Comparison of ENCODE assay signal across 24 cellular contexts in genomic region chr7:5550385-5550784, GRCh38.
"Had no signal": no experiment of that assay in that cellular context is flagged by ENCODE, and none has a peak within 500 bp of the region (broad histone marks: within the 10 kb centered on the region; RNA-seq: fewer than 3 reads in every experiment).

No MANE protein-coding gene starts in this region.

- H3K27ac ChIP-seq: gastroesophageal sphincter, neutrophil, ovary, psoas muscle, suprapubic skin had no signal

- H3K4me3 Mint-ChIP-seq: activated CD4-positive, alpha-beta memory T cell treated with anti-CD3 and anti-CD28 coated beads, Interleukin-2, amount 10 ng/mL, durations not matched to agents 7 days and 5 days; activated naive CD4-positive, alpha-beta T cell treated with anti-CD3 and anti-CD28 coated beads, Interleukin-2, amount 10 ng/mL, durations not matched to agents 7 days and 5 days; endodermal cell; stimulated activated naive CD8-positive, alpha-beta T cell treated with anti-CD3 and anti-CD28 coated beads, Interleukin-15, amount 100 ng/mL, for 72 hours; T-helper 1 cell treated with Interleukin-12 subunit alpha and Interleukin-12 subunit beta and Interleukin-4 antibody, amounts not matched to agents 30 μg/mL and 1 μg/mL, for 36 hours had no signal

- H3K4me1 Mint-ChIP-seq: endodermal cell had no signal

- DNase-seq: activated CD4-positive, alpha-beta memory T cell treated with anti-CD3 and anti-CD28 coated beads, Interleukin-2, amount 10 ng/mL, durations not matched to agents 7 days and 5 days; activated CD4-positive, alpha-beta T cell treated with anti-CD3 and anti-CD28 coated beads for 48 hours; activated effector memory CD4-positive, alpha-beta T cell treated with anti-CD3 and anti-CD28 coated beads, Interleukin-2, amount 50 U/mL, for 16 hours; activated naive CD4-positive, alpha-beta T cell treated with anti-CD3 and anti-CD28 coated beads, Interleukin-2, amount 10 ng/mL, durations not matched to agents 7 days and 5 days; amygdala; cerebellar nuclear complex; cortex of kidney; endodermal cell; heart right ventricle; midbrain; natural killer cell; ovary; psoas muscle; stimulated activated CD4-positive, alpha-beta T cell treated with anti-CD3 and anti-CD28 coated beads, Interleukin-4, amount 100 ng/mL, for 4 hours; stimulated activated naive CD8-positive, alpha-beta T cell treated with anti-CD3 and anti-CD28 coated beads, Interleukin-15, amount 100 ng/mL, for 72 hours; T1000 had no signal

- H3K4me3 ChIP-seq: gastroesophageal sphincter, heart right ventricle, lung, ovary, psoas muscle, right atrium auricular region, suprapubic skin, tibial nerve had no signal

- H3K27me3 ChIP-seq: gastroesophageal sphincter, heart right ventricle, neutrophil, ovary, right atrium auricular region, suprapubic skin, tibial nerve had no signal

- H3K36me3 ChIP-seq: gastroesophageal sphincter, heart right ventricle, neutrophil, ovary, right atrium auricular region, suprapubic skin, tibial nerve had no signal

- H3K27ac Mint-ChIP-seq: activated CD4-positive, alpha-beta memory T cell treated with anti-CD3 and anti-CD28 coated beads, Interleukin-2, amount 10 ng/mL, durations not matched to agents 7 days and 5 days; activated naive CD4-positive, alpha-beta T cell treated with anti-CD3 and anti-CD28 coated beads, Interleukin-2, amount 10 ng/mL, durations not matched to agents 7 days and 5 days; natural killer cell; stimulated activated naive CD8-positive, alpha-beta T cell treated with anti-CD3 and anti-CD28 coated beads, Interleukin-15, amount 100 ng/mL, for 72 hours; T-helper 1 cell treated with Interleukin-12 subunit alpha and Interleukin-12 subunit beta and Interleukin-4 antibody, amounts not matched to agents 30 μg/mL and 1 μg/mL, for 36 hours had no signal

- H3K36me3 Mint-ChIP-seq: natural killer cell had no signal

- ATAC-seq: gastroesophageal sphincter; heart right ventricle; left lobe of liver; natural killer cell; psoas muscle; stimulated activated naive CD8-positive, alpha-beta T cell treated with anti-CD3 and anti-CD28 coated beads, Interleukin-15, amount 100 ng/mL, for 72 hours had no signal

- H3K9me3 ChIP-seq: gastroesophageal sphincter, heart right ventricle, neutrophil, ovary, psoas muscle, right atrium auricular region, suprapubic skin, tibial nerve had no signal

- H3K27me3 Mint-ChIP-seq: stimulated activated naive CD8-positive, alpha-beta T cell treated with anti-CD3 and anti-CD28 coated beads, Interleukin-15, amount 100 ng/mL, for 72 hours had no signal

- H3K9me3 Mint-ChIP-seq: activated CD4-positive, alpha-beta memory T cell treated with anti-CD3 and anti-CD28 coated beads, Interleukin-2, amount 10 ng/mL, durations not matched to agents 7 days and 5 days; endodermal cell; natural killer cell; stimulated activated naive CD8-positive, alpha-beta T cell treated with anti-CD3 and anti-CD28 coated beads, Interleukin-15, amount 100 ng/mL, for 72 hours; T-helper 1 cell treated with Interleukin-12 subunit alpha and Interleukin-12 subunit beta and Interleukin-4 antibody, amounts not matched to agents 30 μg/mL and 1 μg/mL, for 36 hours had no signal
